ENCODE assay signal across 1 cellular context in genomic region chr15:58987501-58988010, GRCh38.
A peak's percentile ranks its signal among the peaks of the same experiment; 100 is the strongest.
TF ChIP-seq lines count a peak whose summit lies in the region.

Gene RNF111 (plus strand): TSS chr15:58987663. CDS start chr15:59030823, 43,160 bp downstream.

TF ChIP-seq in HepG2, 621 proteins besides CTCF, POLR2A, EP300 and RAD21 (continued from another document and continues in another):
- TF ChIP-seq ZNF501 (CRISPR knock-in tag; IDR thresholded peaks at IDR 0.05), result peak; percentile 88
- TF ChIP-seq FOXK1 (CRISPR knock-in tag; IDR thresholded peaks at IDR 0.05; ENCODE audit: borderline replicate concordance, low read depth), result no peak
- no peak for TF ChIP-seq HNRNPK (IDR thresholded peaks at IDR 0.05; ENCODE audit: low read depth, low read length, poor library complexity, severe bottlenecking)
- TF ChIP-seq, protein P1, sequence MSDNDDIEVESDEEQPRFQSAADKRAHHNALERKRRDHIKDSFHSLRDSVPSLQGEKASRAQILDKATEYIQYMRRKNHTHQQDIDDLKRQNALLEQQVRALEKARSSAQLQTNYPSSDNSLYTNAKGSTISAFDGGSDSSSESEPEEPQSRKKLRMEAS (IDR thresholded peaks at IDR 0.05), result no peak
- TF ChIP-seq ELF1 (CRISPR knock-in tag; IDR thresholded peaks at IDR 0.05), result 0 out of 2 replicates have a peak, but pooled peaks have one; percentile 1
- TF ChIP-seq ZNF777 (CRISPR knock-in tag; IDR thresholded peaks at IDR 0.05), result peak; percentile 34; the same call in 1 of the 2 replicates
- TF ChIP-seq ERF (CRISPR knock-in tag; IDR thresholded peaks at IDR 0.05), result peak; percentile 34; the same call in 1 of the 2 replicates
- TF ChIP-seq MAFG (CRISPR knock-in tag; IDR thresholded peaks at IDR 0.05), result no peak
- TF ChIP-seq ZNF674 (CRISPR knock-in tag; IDR thresholded peaks at IDR 0.05; ENCODE audit: low read depth), result no peak
- 0 out of 2 replicates have a peak, but pooled peaks have one; percentile 38 for TF ChIP-seq ZNF550 (CRISPR knock-in tag; IDR thresholded peaks at IDR 0.05; ENCODE audit: borderline replicate concordance)
- TF ChIP-seq ZNF510 (CRISPR knock-in tag; IDR thresholded peaks at IDR 0.05; ENCODE audit: low read depth), result 0 out of 2 replicates have a peak, but pooled peaks have one; percentile 26
- TF ChIP-seq SALL2 (CRISPR knock-in tag; IDR thresholded peaks at IDR 0.05), result no peak
- peak; percentile 73 for TF ChIP-seq KAT8 (CRISPR knock-in tag; IDR thresholded peaks at IDR 0.05)
- no peak; the same call in 1 of the 2 replicates for TF ChIP-seq ZNF558 (CRISPR knock-in tag; IDR thresholded peaks at IDR 0.05; ENCODE audit: borderline replicate concordance)
- TF ChIP-seq, protein P2, sequence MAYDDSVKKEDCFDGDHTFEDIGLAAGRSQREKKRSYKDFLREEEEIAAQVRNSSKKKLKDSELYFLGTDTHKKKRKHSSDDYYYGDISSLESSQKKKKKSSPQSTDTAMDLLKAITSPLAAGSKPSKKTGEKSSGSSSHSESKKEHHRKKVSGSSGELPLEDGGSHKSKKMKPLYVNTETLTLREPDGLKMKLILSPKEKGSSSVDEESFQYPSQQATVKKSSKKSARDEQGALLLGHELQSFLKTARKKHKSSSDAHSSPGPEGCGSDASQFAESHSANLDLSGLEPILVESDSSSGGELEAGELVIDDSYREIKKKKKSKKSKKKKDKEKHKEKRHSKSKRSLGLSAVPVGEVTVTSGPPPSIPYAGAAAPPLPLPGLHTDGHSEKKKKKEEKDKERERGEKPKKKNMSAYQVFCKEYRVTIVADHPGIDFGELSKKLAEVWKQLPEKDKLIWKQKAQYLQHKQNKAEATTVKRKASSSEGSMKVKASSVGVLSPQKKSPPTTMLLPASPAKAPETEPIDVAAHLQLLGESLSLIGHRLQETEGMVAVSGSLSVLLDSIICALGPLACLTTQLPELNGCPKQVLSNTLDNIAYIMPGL (CRISPR knock-in tag; IDR thresholded peaks at IDR 0.05; ENCODE audit: borderline replicate concordance in 1 of 2, low read depth in 1 of 2), result peak; percentile 75 to 80; a peak in 3 of 4 replicates
- TF ChIP-seq, protein P3, sequence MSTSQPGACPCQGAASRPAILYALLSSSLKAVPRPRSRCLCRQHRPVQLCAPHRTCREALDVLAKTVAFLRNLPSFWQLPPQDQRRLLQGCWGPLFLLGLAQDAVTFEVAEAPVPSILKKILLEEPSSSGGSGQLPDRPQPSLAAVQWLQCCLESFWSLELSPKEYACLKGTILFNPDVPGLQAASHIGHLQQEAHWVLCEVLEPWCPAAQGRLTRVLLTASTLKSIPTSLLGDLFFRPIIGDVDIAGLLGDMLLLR (CRISPR knock-in tag; IDR thresholded peaks at IDR 0.05), result peak; percentile 58; the same call in 1 of the 2 replicates
- TF ChIP-seq ZNF709 (CRISPR knock-in tag; IDR thresholded peaks at IDR 0.05), result peak; percentile 78
- 0 out of 2 replicates have a peak, but pooled peaks have one; percentile 8 for TF ChIP-seq NCOA2 (CRISPR knock-in tag; IDR thresholded peaks at IDR 0.05)
- TF ChIP-seq ZNF180 (CRISPR knock-in tag; IDR thresholded peaks at IDR 0.05; ENCODE audit: borderline replicate concordance, low read depth), result no peak
- no peak for TF ChIP-seq NR3C1 (CRISPR knock-in tag; IDR thresholded peaks at IDR 0.05)
- TF ChIP-seq CREM (IDR thresholded peaks at IDR 0.05), result peak; percentile 26; the same call in 1 of the 2 replicates
- no peak for TF ChIP-seq CREM (CRISPR knock-in tag; IDR thresholded peaks at IDR 0.05)
- peak; percentile 21; the same call in 1 of the 2 replicates for TF ChIP-seq ATF2 (CRISPR knock-in tag; IDR thresholded peaks at IDR 0.05)
- peak; percentile 89 for TF ChIP-seq ZFX (CRISPR knock-in tag; IDR thresholded peaks at IDR 0.05; ENCODE audit: low read depth)
- no peak; the same call in 1 of the 2 replicates for TF ChIP-seq ZNF333 (CRISPR knock-in tag; IDR thresholded peaks at IDR 0.05; ENCODE audit: borderline replicate concordance)
- 0 out of 2 replicates have a peak, but pooled peaks have one; percentile 41 for TF ChIP-seq ZNF546 (CRISPR knock-in tag; conservative IDR thresholded peaks at IDR 0.05)
- peak; percentile 58; the same call in 1 of the 2 replicates for TF ChIP-seq ELF3 (CRISPR knock-in tag; IDR thresholded peaks at IDR 0.05)
- TF ChIP-seq KDM5B (CRISPR knock-in tag; IDR thresholded peaks at IDR 0.05; ENCODE audit: borderline replicate concordance), result peak; percentile 82
- TF ChIP-seq SPEN (CRISPR knock-in tag; IDR thresholded peaks at IDR 0.05; ENCODE audit: low read depth), result peak; percentile 18; the same call in 1 of the 2 replicates
- TF ChIP-seq ZNF446 (CRISPR knock-in tag; IDR thresholded peaks at IDR 0.05), result peak; percentile 89
- TF ChIP-seq MLLT10 (CRISPR knock-in tag; IDR thresholded peaks at IDR 0.05), result no peak
- TF ChIP-seq CENPX (CRISPR knock-in tag; IDR thresholded peaks at IDR 0.05), result no peak
- TF ChIP-seq, protein P4, sequence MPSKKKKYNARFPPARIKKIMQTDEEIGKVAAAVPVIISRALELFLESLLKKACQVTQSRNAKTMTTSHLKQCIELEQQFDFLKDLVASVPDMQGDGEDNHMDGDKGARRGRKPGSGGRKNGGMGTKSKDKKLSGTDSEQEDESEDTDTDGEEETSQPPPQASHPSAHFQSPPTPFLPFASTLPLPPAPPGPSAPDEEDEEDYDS (CRISPR knock-in tag; IDR thresholded peaks at IDR 0.05), result peak; percentile 60; the same call in 1 of the 2 replicates
- peak; percentile 8; the same call in 1 of the 2 replicates for TF ChIP-seq ZNF768 (CRISPR knock-in tag; IDR thresholded peaks at IDR 0.05)
- peak; percentile 40; the same call in 1 of the 2 replicates for TF ChIP-seq ZFYVE20 (CRISPR knock-in tag; IDR thresholded peaks at IDR 0.05; ENCODE audit: borderline replicate concordance, low read depth)
- TF ChIP-seq AHR (CRISPR knock-in tag; IDR thresholded peaks at IDR 0.05), result 0 out of 2 replicates have a peak, but pooled peaks have one; percentile 19
- TF ChIP-seq ASH2L (IDR thresholded peaks at IDR 0.05; ENCODE audit: insufficient read length, low read depth, low read length), result peak; percentile 97
- no peak for TF ChIP-seq AGO1 (IDR thresholded peaks at IDR 0.05; ENCODE audit: low read depth, low read length, poor library complexity, severe bottlenecking)
- no peak for TF ChIP-seq MAFK (conservative IDR thresholded peaks at IDR 0.05 in 1 of 2, IDR thresholded peaks at IDR 0.05 in 1 of 2; ENCODE audit: low read length in 2 of 2)
- 0 out of 2 replicates have a peak, but pooled peaks have one; percentile 9 for TF ChIP-seq GATA4 (IDR thresholded peaks at IDR 0.05; ENCODE audit: borderline replicate concordance, low read depth)
- no peak for TF ChIP-seq PITX1 (CRISPR knock-in tag; IDR thresholded peaks at IDR 0.05)
- TF ChIP-seq NKX3-1 (CRISPR knock-in tag; IDR thresholded peaks at IDR 0.05), result no peak
- TF ChIP-seq YEATS4 (CRISPR knock-in tag; IDR thresholded peaks at IDR 0.05; ENCODE audit: borderline replicate concordance), result peak; percentile 62
- peak; percentile 3; the same call in 1 of the 2 replicates for TF ChIP-seq ISL2 (CRISPR knock-in tag; IDR thresholded peaks at IDR 0.05)
- TF ChIP-seq, protein P5, sequence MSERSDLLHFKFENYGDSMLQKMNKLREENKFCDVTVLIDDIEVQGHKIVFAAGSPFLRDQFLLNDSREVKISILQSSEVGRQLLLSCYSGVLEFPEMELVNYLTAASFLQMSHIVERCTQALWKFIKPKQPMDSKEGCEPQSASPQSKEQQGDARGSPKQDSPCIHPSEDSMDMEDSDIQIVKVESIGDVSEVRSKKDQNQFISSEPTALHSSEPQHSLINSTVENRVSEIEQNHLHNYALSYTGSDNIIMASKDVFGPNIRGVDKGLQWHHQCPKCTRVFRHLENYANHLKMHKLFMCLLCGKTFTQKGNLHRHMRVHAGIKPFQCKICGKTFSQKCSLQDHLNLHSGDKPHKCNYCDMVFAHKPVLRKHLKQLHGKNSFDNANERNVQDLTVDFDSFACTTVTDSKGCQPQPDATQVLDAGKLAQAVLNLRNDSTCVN (CRISPR knock-in tag; IDR thresholded peaks at IDR 0.05; ENCODE audit: borderline replicate concordance), result peak; percentile 27; the same call in 1 of the 2 replicates
- TF ChIP-seq ZNF34 (CRISPR knock-in tag; IDR thresholded peaks at IDR 0.05; ENCODE audit: borderline replicate concordance), result no peak
- TF ChIP-seq ZBTB25 (CRISPR knock-in tag; IDR thresholded peaks at IDR 0.05), result 0 out of 2 replicates have a peak, but pooled peaks have one; percentile 23
- TF ChIP-seq SNAPC4 (CRISPR knock-in tag; IDR thresholded peaks at IDR 0.05), result 0 out of 2 replicates have a peak, but pooled peaks have one; percentile 88
- no peak for TF ChIP-seq ZNF850 (CRISPR knock-in tag; conservative IDR thresholded peaks at IDR 0.05)
- no peak for TF ChIP-seq ZNF75D (CRISPR knock-in tag; IDR thresholded peaks at IDR 0.05; ENCODE audit: borderline replicate concordance)
- TF ChIP-seq ZNF383 (CRISPR knock-in tag; IDR thresholded peaks at IDR 0.05; ENCODE audit: borderline replicate concordance), result no peak
- peak; percentile 90 for TF ChIP-seq HNRNPLL (IDR thresholded peaks at IDR 0.05; ENCODE audit: low read depth, low read length, poor library complexity, severe bottlenecking)
- TF ChIP-seq, protein P6, sequence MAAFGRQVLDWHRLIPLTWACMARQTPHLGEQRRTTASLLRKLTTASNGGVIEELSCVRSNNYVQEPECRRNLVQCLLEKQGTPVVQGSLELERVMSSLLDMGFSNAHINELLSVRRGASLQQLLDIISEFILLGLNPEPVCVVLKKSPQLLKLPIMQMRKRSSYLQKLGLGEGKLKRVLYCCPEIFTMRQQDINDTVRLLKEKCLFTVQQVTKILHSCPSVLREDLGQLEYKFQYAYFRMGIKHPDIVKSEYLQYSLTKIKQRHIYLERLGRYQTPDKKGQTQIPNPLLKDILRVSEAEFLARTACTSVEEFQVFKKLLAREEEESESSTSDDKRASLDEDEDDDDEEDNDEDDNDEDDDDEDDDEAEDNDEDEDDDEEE (CRISPR knock-in tag; IDR thresholded peaks at IDR 0.05), result 0 out of 2 replicates have a peak, but pooled peaks have one; percentile 1
- TF ChIP-seq MXI1 (IDR thresholded peaks at IDR 0.05; ENCODE audit: borderline replicate concordance, low read depth, low read length), result peak; percentile 33; the same call in 1 of the 3 replicates
- no peak for TF ChIP-seq ZSCAN30 (CRISPR knock-in tag; IDR thresholded peaks at IDR 0.05)
- peak; percentile 76; the same call in 1 of the 2 replicates for TF ChIP-seq KLF6 (CRISPR knock-in tag; IDR thresholded peaks at IDR 0.05)
- peak; percentile 50 for TF ChIP-seq ZNF883 (CRISPR knock-in tag; IDR thresholded peaks at IDR 0.05; ENCODE audit: not compliant biosample characterization)
